Comparison of ENCODE assay signal across 2 cellular contexts in genomic region chr4:30838346-30838745, GRCh38.
TF ChIP-seq lines count a peak whose summit lies in the region.

No MANE protein-coding gene starts in this region.

TF ChIP-seq in SK-N-SH, 30 proteins besides CTCF, POLR2A, EP300 and RAD21 (continued from another document):
- no peak for TF ChIP-seq MAX (IDR thresholded peaks at IDR 0.05; ENCODE audit: low read depth)

TF ChIP-seq in SK-N-SH treated with all-trans-retinoic acid at 6 μM for 48 hours, 23 proteins besides CTCF, POLR2A, EP300 and RAD21 (continued from another document):
- TF ChIP-seq TSHZ2 (CRISPR knock-in tag; IDR thresholded peaks at IDR 0.05) (no peak), GLIS3 (CRISPR knock-in tag; IDR thresholded peaks at IDR 0.05) (no peak), ARNTL (CRISPR knock-in tag; IDR thresholded peaks at IDR 0.05; ENCODE audit: borderline replicate concordance, low read depth) (no peak), CREB5 (CRISPR knock-in tag; IDR thresholded peaks at IDR 0.05; ENCODE audit: low read depth) (no peak), ZC3H10 (CRISPR knock-in tag; IDR thresholded peaks at IDR 0.05) (no peak), ZNF8 (CRISPR knock-in tag; IDR thresholded peaks at IDR 0.05) (no peak), RARB (CRISPR knock-in tag; IDR thresholded peaks at IDR 0.05) (no peak), ISL1 (CRISPR knock-in tag; IDR thresholded peaks at IDR 0.05) (no peak)
